21 cellular contexts compared by ENCODE assay signal in the genomic region with DNA sequence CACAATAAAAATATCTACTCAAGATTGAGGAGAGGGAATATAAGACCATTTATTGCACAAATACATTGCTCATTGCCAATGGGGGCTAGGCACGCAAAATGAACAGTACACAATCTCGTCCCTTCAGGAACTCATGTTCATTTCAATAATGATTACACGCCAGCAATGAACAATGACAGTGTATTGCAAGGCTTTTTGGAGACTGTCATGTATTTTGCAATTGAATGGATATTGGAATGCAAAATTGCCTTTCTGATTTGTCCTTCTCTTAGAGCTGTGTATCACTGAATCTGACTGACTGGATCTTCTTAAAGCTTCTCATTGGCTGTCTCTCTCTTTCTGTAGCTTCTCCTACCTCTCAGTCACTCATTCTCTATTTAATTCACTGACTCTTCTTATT.
DNase-seq lines count a peak whose midpoint lies in the region; ATAC-seq, FAIRE-seq and TF ChIP-seq lines count a peak whose summit lies in the region.
"Had no signal": no experiment of that assay in that cellular context is flagged by ENCODE, and none has a peak within 500 bp of the region (broad histone marks: within the 10 kb centered on the region; RNA-seq: fewer than 3 reads in every experiment).

No MANE protein-coding gene starts in this region.

- H3K4me2 ChIP-seq in GM23338: peak overlapping the region; percentile 56
- H3K4me2 ChIP-seq: BLaER1 had no signal

- H3K36me3 ChIP-seq in GM23338 (ENCODE audit: insufficient read depth) (no peaks in the 10 kb centered on the region), kidney (ENCODE audit: control insufficient read depth in 1 of 2, insufficient read depth in 2 of 2, low read length in 2 of 2) (no peaks in the 10 kb centered on the region)
- H3K36me3 ChIP-seq: BLaER1 had no signal

- POLR2A ChIA-PET in WTC11 (lab: Charles Lee): no interaction called here

- CTCF ChIA-PET in WTC11 (lab: Charles Lee): interaction anchor here (1.2 kb wide), 1 partner anchor 8 kb away, joined by 3 read pairs; no protein-coding TSS in a partner anchor

- TF ChIP-seq CTCF in GM23338 (conservative IDR thresholded peaks at IDR 0.05; ENCODE audit: low read depth in 2 of 2) (no peak), WTC11 (IDR thresholded peaks at IDR 0.05) (no peak), neural crest cell (conservative IDR thresholded peaks at IDR 0.05) (no peak), kidney (IDR thresholded peaks at IDR 0.05; ENCODE audit: borderline replicate concordance, extremely low read depth, insufficient read depth) (no peak)

- no peak overlapping the region for H3K4me3 ChIP-seq in GM23338
- no peak overlapping the region for H3K4me3 ChIP-seq in kidney (ENCODE audit: low read length in 2 of 2)
- H3K4me3 ChIP-seq: BLaER1, GM12878 had no signal

- peaks cover 29% of the 10 kb centered on the region for H3K4me1 Mint-ChIP-seq in GM23338
- peaks cover 35% of the 10 kb centered on the region for H3K4me1 Mint-ChIP-seq in WTC11
- H3K4me1 Mint-ChIP-seq in neural crest cell: peaks cover 34% of the 10 kb centered on the region

- no peaks in the 10 kb centered on the region for H3K79me2 ChIP-seq in GM23338 (replicated peaks; ENCODE audit: insufficient read depth)

- H3K4me3 Mint-ChIP-seq in GM23338 (no peak overlapping the region), WTC11 (no peak overlapping the region), neural crest cell (no peak overlapping the region)
- H3K4me3 Mint-ChIP-seq: B cell; CD4-positive, CD25-positive, alpha-beta regulatory T cell; CD8-positive, alpha-beta memory T cell had no signal

- H3K4me1 ChIP-seq in GM23338 (ENCODE audit: insufficient read depth): peaks cover 26% of the 10 kb centered on the region
- no peaks in the 10 kb centered on the region for H3K4me1 ChIP-seq in kidney (ENCODE audit: control insufficient read depth in 1 of 2, insufficient read depth in 1 of 2, low read depth in 1 of 2, low read length in 2 of 2)
- H3K4me1 ChIP-seq: BLaER1 had no signal

- H3K27me3 Mint-ChIP-seq in GM23338 (ENCODE audit: insufficient read depth, low read depth, poor library complexity) (no peaks in the 10 kb centered on the region), WTC11 (ENCODE audit: low read depth) (no peaks in the 10 kb centered on the region), neural crest cell (ENCODE audit: low read depth) (no peaks in the 10 kb centered on the region)
- H3K27me3 Mint-ChIP-seq: CD4-positive, CD25-positive, alpha-beta regulatory T cell had no signal

- no peaks in the 10 kb centered on the region for H3K27me3 ChIP-seq in GM23338 (ENCODE audit: insufficient read depth)
- H3K27me3 ChIP-seq: BLaER1 had no signal

- H3K9me3 Mint-ChIP-seq in GM23338: no peaks in the 10 kb centered on the region
- no peaks in the 10 kb centered on the region for H3K9me3 Mint-ChIP-seq in WTC11
- H3K9me3 Mint-ChIP-seq in neural crest cell: peaks cover 3% of the 10 kb centered on the region
- H3K9me3 Mint-ChIP-seq: CD4-positive, CD25-positive, alpha-beta regulatory T cell; CD8-positive, alpha-beta memory T cell had no signal

- H3K9me2 ChIP-seq in GM23338 (ENCODE audit: insufficient read depth): 0 out of 2 replicates have a peak, but pooled peaks cover 7% of the 10 kb centered on the region

- no peak for ATAC-seq in GM23338
- 0 out of 2 replicates have a peak, but pooled peaks have one; percentile 20 for ATAC-seq in WTC11
- no peak for ATAC-seq in sciatic nerve
- ATAC-seq: GM12878 had no signal

- no peak overlapping the region for H2AFZ ChIP-seq in GM23338

- no peaks in the 10 kb centered on the region for H4K20me1 ChIP-seq in GM23338 (replicated peaks; ENCODE audit: insufficient read depth)
- H4K20me1 ChIP-seq: BLaER1 had no signal

- H3K27ac ChIP-seq in GM23338 (ENCODE audit: low read depth) (no peak overlapping the region), kidney (ENCODE audit: low read depth in 2 of 2, low read length in 2 of 2) (no peak overlapping the region)
- H3K27ac ChIP-seq: 22Rv1, BLaER1, C4-2B had no signal

- H3K36me3 Mint-ChIP-seq in GM23338 (ENCODE audit: low read depth) (no peaks in the 10 kb centered on the region), WTC11 (no peaks in the 10 kb centered on the region), neural crest cell (ENCODE audit: low read depth) (no peaks in the 10 kb centered on the region)
- H3K36me3 Mint-ChIP-seq: CD4-positive, CD25-positive, alpha-beta regulatory T cell had no signal

- no peak for DNase-seq in GM23338 (ENCODE audit: low spot score)
- DNase-seq in WTC11 (ENCODE audit: low spot score): no peak
- no peak for DNase-seq in neural crest cell (ENCODE audit: low read depth, low spot score)
- no peak for DNase-seq in kidney
- DNase-seq in sciatic nerve (ENCODE audit: low spot score): no peak
- no peak for DNase-seq in activated T-cell treated with anti-CD3 and anti-CD28 coated beads for 4 hours
- DNase-seq: CD4-positive, CD25-positive, alpha-beta regulatory T cell; CD8-positive, alpha-beta memory T cell; DMS 273 treated with DMSO at 0.1 percent for 48 hours; DMS79; EL; GDM1; GOT3; HCEC 1CT had no signal

- no peaks in the 10 kb centered on the region for H3F3A ChIP-seq in GM23338 (replicated peaks; ENCODE audit: low read depth)

- FAIRE-seq in kidney (lab: Jason Lieb, UNC): no peak
- FAIRE-seq: D721Med, GM12878, H54 had no signal

- no peak overlapping the region for H3K9ac ChIP-seq in kidney (ENCODE audit: low read length in 2 of 2)
- H3K9ac ChIP-seq: BLaER1 had no signal

- H3K27ac Mint-ChIP-seq in GM23338: peak overlapping the region; percentile 6; the same call in 1 of the 2 replicates
- H3K27ac Mint-ChIP-seq in WTC11: no peak overlapping the region
- peak overlapping the region; percentile 37 for H3K27ac Mint-ChIP-seq in neural crest cell (ENCODE audit: unreplicated experiment)
- H3K27ac Mint-ChIP-seq: B cell; CD4-positive, CD25-positive, alpha-beta regulatory T cell had no signal

- intact Hi-C loops in kidney (cut with DNase I) (no loop called here), sciatic nerve (cut with DNase I) (no loop called here)

- no peaks in the 10 kb centered on the region for H3K9me3 ChIP-seq in kidney (ENCODE audit: control insufficient read depth in 1 of 2, low read length in 2 of 2)
- H3K9me3 ChIP-seq: BLaER1 had no signal

TF ChIP-seq in GM23338, 12 proteins besides CTCF, POLR2A, EP300 and RAD21:
- no peak for TF ChIP-seq JUNB (IDR thresholded peaks at IDR 0.05; ENCODE audit: unreplicated experiment)
- TF ChIP-seq CREB1 (CRISPR knock-in tag; IDR thresholded peaks at IDR 0.05; ENCODE audit: low read depth): no peak

TF ChIP-seq in WTC11, 78 proteins besides CTCF, POLR2A, EP300 and RAD21:
- TF ChIP-seq, protein P1, sequence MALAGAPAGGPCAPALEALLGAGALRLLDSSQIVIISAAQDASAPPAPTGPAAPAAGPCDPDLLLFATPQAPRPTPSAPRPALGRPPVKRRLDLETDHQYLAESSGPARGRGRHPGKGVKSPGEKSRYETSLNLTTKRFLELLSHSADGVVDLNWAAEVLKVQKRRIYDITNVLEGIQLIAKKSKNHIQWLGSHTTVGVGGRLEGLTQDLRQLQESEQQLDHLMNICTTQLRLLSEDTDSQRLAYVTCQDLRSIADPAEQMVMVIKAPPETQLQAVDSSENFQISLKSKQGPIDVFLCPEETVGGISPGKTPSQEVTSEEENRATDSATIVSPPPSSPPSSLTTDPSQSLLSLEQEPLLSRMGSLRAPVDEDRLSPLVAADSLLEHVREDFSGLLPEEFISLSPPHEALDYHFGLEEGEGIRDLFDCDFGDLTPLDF (CRISPR knock-in tag; IDR thresholded peaks at IDR 0.05): no peak
- no peak for TF ChIP-seq MXD4 (CRISPR knock-in tag; IDR thresholded peaks at IDR 0.05; ENCODE audit: borderline replicate concordance)
- TF ChIP-seq ZNF671 (CRISPR knock-in tag; IDR thresholded peaks at IDR 0.05): no peak
- no peak for TF ChIP-seq ETV6 (CRISPR knock-in tag; IDR thresholded peaks at IDR 0.05)
- no peak for TF ChIP-seq MYBL2 (CRISPR knock-in tag; IDR thresholded peaks at IDR 0.05)
- TF ChIP-seq OVOL2 (CRISPR knock-in tag; IDR thresholded peaks at IDR 0.05; ENCODE audit: borderline replicate concordance): no peak
- TF ChIP-seq FOXP1 (CRISPR knock-in tag; IDR thresholded peaks at IDR 0.05; ENCODE audit: borderline replicate concordance): no peak
- TF ChIP-seq NFE2L1 (CRISPR knock-in tag; IDR thresholded peaks at IDR 0.05): no peak
- no peak for TF ChIP-seq ZNF423 (CRISPR knock-in tag; IDR thresholded peaks at IDR 0.05)
- no peak for TF ChIP-seq TCF7 (CRISPR knock-in tag; IDR thresholded peaks at IDR 0.05; ENCODE audit: low read depth)
- TF ChIP-seq, protein P2, sequence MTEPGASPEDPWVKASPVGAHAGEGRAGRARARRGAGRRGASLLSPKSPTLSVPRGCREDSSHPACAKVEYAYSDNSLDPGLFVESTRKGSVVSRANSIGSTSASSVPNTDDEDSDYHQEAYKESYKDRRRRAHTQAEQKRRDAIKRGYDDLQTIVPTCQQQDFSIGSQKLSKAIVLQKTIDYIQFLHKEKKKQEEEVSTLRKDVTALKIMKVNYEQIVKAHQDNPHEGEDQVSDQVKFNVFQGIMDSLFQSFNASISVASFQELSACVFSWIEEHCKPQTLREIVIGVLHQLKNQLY (CRISPR knock-in tag; IDR thresholded peaks at IDR 0.05): no peak
